In genomic region chr11:3994030-3994640, GRCh38 we compare ENCODE assay signal across 1 cellular context.
TF ChIP-seq lines count a peak whose summit lies in the region.

No MANE protein-coding gene starts in this region.

TF ChIP-seq in HEK293, 187 proteins besides CTCF, POLR2A, EP300 and RAD21 (continued from another document and continues in another):
- no peak for TF ChIP-seq PRDM6 (tag by site-specific recombination; IDR thresholded peaks at IDR 0.05)
- no peak for TF ChIP-seq ZNF354C (tag by site-specific recombination; IDR thresholded peaks at IDR 0.05; ENCODE audit: borderline replicate concordance, low read depth)
- no peak for TF ChIP-seq ZNF140 (tag by site-specific recombination; IDR thresholded peaks at IDR 0.05)
- no peak for TF ChIP-seq ZNF747 (tag by site-specific recombination; IDR thresholded peaks at IDR 0.05)
- TF ChIP-seq ZNF510 (tag by site-specific recombination; IDR thresholded peaks at IDR 0.05; ENCODE audit: insufficient replicate concordance), result peak; percentile 12
- TF ChIP-seq ZNF585B (tag by site-specific recombination; IDR thresholded peaks at IDR 0.05), result no peak
- no peak for TF ChIP-seq BCL11A (tag by site-specific recombination; IDR thresholded peaks at IDR 0.05; ENCODE audit: low read depth)
- peak; percentile 98 for TF ChIP-seq SETDB1 (IDR thresholded peaks at IDR 0.05; ENCODE audit: insufficient read length, low read length)
- TF ChIP-seq PRDM10 (tag by site-specific recombination; IDR thresholded peaks at IDR 0.05), result no peak
- TF ChIP-seq ZNF155 (tag by site-specific recombination; IDR thresholded peaks at IDR 0.05), result no peak
- TF ChIP-seq ZNF404 (tag by site-specific recombination; IDR thresholded peaks at IDR 0.05), result no peak
- TF ChIP-seq ZNF132 (tag by site-specific recombination; IDR thresholded peaks at IDR 0.05; ENCODE audit: borderline replicate concordance), result no peak
- no peak for TF ChIP-seq ZNF513 (tag by site-specific recombination; IDR thresholded peaks at IDR 0.05)
- no peak for TF ChIP-seq ZNF488 (tag by site-specific recombination; IDR thresholded peaks at IDR 0.05)
- TF ChIP-seq REST (tag by site-specific recombination; IDR thresholded peaks at IDR 0.05), result no peak
- no peak for TF ChIP-seq ZNF555 (tag by site-specific recombination; conservative IDR thresholded peaks at IDR 0.05)
- no peak for TF ChIP-seq ZXDB (tag by site-specific recombination; IDR thresholded peaks at IDR 0.05)
- no peak for TF ChIP-seq KLF8 (tag by site-specific recombination; IDR thresholded peaks at IDR 0.05)
- no peak for TF ChIP-seq ZBTB6 (tag by site-specific recombination; IDR thresholded peaks at IDR 0.05)
- TF ChIP-seq ZNF324 (tag by site-specific recombination; IDR thresholded peaks at IDR 0.05), result 0 out of 2 replicates have a peak, but pooled peaks have one; percentile 44
- TF ChIP-seq ZIC2 (tag by site-specific recombination; IDR thresholded peaks at IDR 0.05), result no peak
- no peak for TF ChIP-seq ZNF292 (tag by site-specific recombination; IDR thresholded peaks at IDR 0.05; ENCODE audit: borderline replicate concordance, low read depth)
- TF ChIP-seq INSM2 (tag by site-specific recombination; IDR thresholded peaks at IDR 0.05), result peak; percentile 77
- no peak for TF ChIP-seq ZNF621 (tag by site-specific recombination; IDR thresholded peaks at IDR 0.05)
- no peak for TF ChIP-seq ZNF133 (tag by site-specific recombination; IDR thresholded peaks at IDR 0.05)
- TF ChIP-seq MEIS1 (CRISPR knock-in tag; IDR thresholded peaks at IDR 0.05; ENCODE audit: borderline replicate concordance), result no peak
- TF ChIP-seq ZNF600 (tag by site-specific recombination; IDR thresholded peaks at IDR 0.05), result no peak
- TF ChIP-seq ZNF174 (tag by site-specific recombination; IDR thresholded peaks at IDR 0.05), result no peak
- no peak for TF ChIP-seq ZNF677 (tag by site-specific recombination; IDR thresholded peaks at IDR 0.05)
- TF ChIP-seq ZNF302 (tag by site-specific recombination; IDR thresholded peaks at IDR 0.05; ENCODE audit: low read depth), result no peak
- no peak for TF ChIP-seq ZEB2 (tag by site-specific recombination; IDR thresholded peaks at IDR 0.05)
- no peak for TF ChIP-seq ZFP69B (tag by site-specific recombination; IDR thresholded peaks at IDR 0.05)
- TF ChIP-seq ZNF530 (tag by site-specific recombination; IDR thresholded peaks at IDR 0.05; ENCODE audit: low read depth), result no peak
- TF ChIP-seq FEZF1 (tag by site-specific recombination; IDR thresholded peaks at IDR 0.05), result no peak
- peak; percentile 29 for TF ChIP-seq ZNF549 (tag by site-specific recombination; IDR thresholded peaks at IDR 0.05)
- TF ChIP-seq ZNF76 (tag by site-specific recombination; IDR thresholded peaks at IDR 0.05; ENCODE audit: borderline replicate concordance, low read depth), result no peak
- TF ChIP-seq ZNF175 (tag by site-specific recombination; IDR thresholded peaks at IDR 0.05), result no peak
- no peak for TF ChIP-seq ZBTB26 (tag by site-specific recombination; optimal IDR thresholded peaks at IDR 0.05)
- no peak for TF ChIP-seq ZNF610 (tag by site-specific recombination; IDR thresholded peaks at IDR 0.05; ENCODE audit: borderline replicate concordance)
- peak; percentile 96 for TF ChIP-seq TRIM28 (IDR thresholded peaks at IDR 0.05; ENCODE audit: borderline replicate concordance, low read length)
- no peak; the same call in 1 of the 2 replicates for TF ChIP-seq ZNF558 (tag by site-specific recombination; IDR thresholded peaks at IDR 0.05)
